26 cellular contexts compared by ENCODE assay signal in the genomic region with DNA sequence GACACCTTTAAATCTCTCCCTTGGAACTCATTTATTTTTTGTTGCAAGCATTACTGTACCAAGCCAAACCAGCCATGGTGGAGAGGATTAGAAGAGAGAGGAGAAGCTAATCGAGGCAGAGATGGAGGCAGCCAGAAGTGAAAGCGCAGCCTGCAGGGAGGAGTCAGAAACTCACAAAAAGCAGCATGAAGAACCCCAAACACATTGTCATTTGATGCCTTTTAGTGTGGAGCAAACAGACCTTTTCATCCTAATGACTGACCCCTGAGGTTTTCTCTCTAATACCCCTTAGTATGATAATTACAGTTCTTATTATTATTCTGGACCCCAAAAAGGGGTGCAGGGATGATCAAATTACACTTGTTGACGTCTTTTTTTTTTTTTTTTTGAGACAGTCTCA.
DNase-seq lines count a peak whose midpoint lies in the region; TF ChIP-seq lines count a peak whose summit lies in the region.
"Had no signal": no experiment of that assay in that cellular context is flagged by ENCODE, and none has a peak within 500 bp of the region (broad histone marks: within the 10 kb centered on the region; RNA-seq: fewer than 3 reads in every experiment).

No MANE protein-coding gene starts in this region.

- H3K4me3 ChIP-seq in HUES48 (ENCODE audit: low read depth, low read length) (peak overlapping the region; percentile 18; the same call in 1 of the 2 replicates), neural progenitor cell (peak overlapping the region; percentile 40), esophagus squamous epithelium (no peak overlapping the region), breast epithelium (no peak overlapping the region)
- H3K4me3 ChIP-seq: body of pancreas, HAP-1, K562, psoas muscle, sigmoid colon, thyroid gland had no signal

- no peak overlapping the region for H3K9ac ChIP-seq in HUES48 (ENCODE audit: low read depth, low read length)
- no peak overlapping the region for H3K9ac ChIP-seq in neural progenitor cell

- no peaks in the 10 kb centered on the region for H3K9me3 ChIP-seq in HUES48 (ENCODE audit: control insufficient read depth, insufficient read depth, low read length)
- no peaks in the 10 kb centered on the region for H3K9me3 ChIP-seq in neural progenitor cell (ENCODE audit: low read depth)
- H3K9me3 ChIP-seq in esophagus squamous epithelium, result no peaks in the 10 kb centered on the region
- no peaks in the 10 kb centered on the region for H3K9me3 ChIP-seq in breast epithelium
- H3K9me3 ChIP-seq: BE2C, body of pancreas, HAP-1, psoas muscle, sigmoid colon, thyroid gland had no signal

- no peaks in the 10 kb centered on the region for H3K36me3 ChIP-seq in HUES48 (ENCODE audit: control insufficient read depth, insufficient read depth, low read length)
- H3K36me3 ChIP-seq in neural progenitor cell, result no peaks in the 10 kb centered on the region
- H3K36me3 ChIP-seq in esophagus squamous epithelium, result no peaks in the 10 kb centered on the region
- no peaks in the 10 kb centered on the region for H3K36me3 ChIP-seq in breast epithelium
- H3K36me3 ChIP-seq: BE2C, HAP-1, sigmoid colon, thyroid gland had no signal

- TF ChIP-seq CTCF in endothelial cell (IDR thresholded peaks at IDR 0.05; ENCODE audit: unreplicated experiment), result no peak
- no peak for TF ChIP-seq CTCF in neural progenitor cell (IDR thresholded peaks at IDR 0.05)
- TF ChIP-seq CTCF in esophagus squamous epithelium (IDR thresholded peaks at IDR 0.05), result no peak
- no peak for TF ChIP-seq CTCF in breast epithelium (IDR thresholded peaks at IDR 0.05)

- peak overlapping the region; percentile 76 for H3K4me2 ChIP-seq in neural progenitor cell

- intact Hi-C loops in esophagus squamous epithelium (cut with DNase I), result no loop called here
- intact Hi-C loops in breast epithelium (cut with DNase I; ENCODE audit: low total_unique reads), result no loop called here

- TF ChIP-seq POLR2A in esophagus squamous epithelium (IDR thresholded peaks at IDR 0.05) (no peak), breast epithelium (IDR thresholded peaks at IDR 0.05) (no peak)

- H3K9me3 Mint-ChIP-seq in endothelial cell (ENCODE audit: unreplicated experiment), result no peaks in the 10 kb centered on the region
- H3K9me3 Mint-ChIP-seq in neural progenitor cell, result no peaks in the 10 kb centered on the region
- H3K9me3 Mint-ChIP-seq: activated CD8-positive, alpha-beta T cell treated with anti-CD3 and anti-CD28 coated beads for 36 hours; activated naive CD4-positive, alpha-beta T cell treated with anti-CD3 and anti-CD28 coated beads for 36 hours; CD8-positive, alpha-beta T cell; naive B cell had no signal

- H3K27ac ChIP-seq in HUES48 (ENCODE audit: low read depth, low read length) (peak overlapping the region; percentile 93), neural progenitor cell (peak overlapping the region; percentile 89), esophagus squamous epithelium (no peak overlapping the region), breast epithelium (no peak overlapping the region)
- H3K27ac ChIP-seq: psoas muscle, sigmoid colon, thyroid gland had no signal

- H3K4me1 ChIP-seq in HUES48 (ENCODE audit: control insufficient read depth, insufficient read depth, low read length) (peaks cover 49% of the 10 kb centered on the region), neural progenitor cell (peaks cover 91% of the 10 kb centered on the region), esophagus squamous epithelium (peaks cover 0 to 36% (median 11%) of the 10 kb centered on the region in 3 donors), breast epithelium (no peaks in the 10 kb centered on the region)
- H3K4me1 ChIP-seq: BE2C had no signal

- H3K27me3 Mint-ChIP-seq in endothelial cell (ENCODE audit: unreplicated experiment) (peaks cover 3% of the 10 kb centered on the region), neural progenitor cell (ENCODE audit: insufficient read depth, low read depth) (peaks cover 4% of the 10 kb centered on the region)

- no peak overlapping the region for H2AFZ ChIP-seq in neural progenitor cell (replicated peaks)

- H3K4me3 Mint-ChIP-seq in endothelial cell (ENCODE audit: unreplicated experiment) (no peak overlapping the region), neural progenitor cell (no peak overlapping the region)
- H3K4me3 Mint-ChIP-seq: activated CD8-positive, alpha-beta T cell treated with anti-CD3 and anti-CD28 coated beads for 36 hours; activated naive CD4-positive, alpha-beta T cell treated with anti-CD3 and anti-CD28 coated beads for 36 hours; CD8-positive, alpha-beta T cell; naive B cell had no signal

- H3K4me1 Mint-ChIP-seq in endothelial cell (ENCODE audit: unreplicated experiment), result peaks cover 41% of the 10 kb centered on the region
- H3K4me1 Mint-ChIP-seq in neural progenitor cell, result peaks cover 54% of the 10 kb centered on the region
- H3K4me1 Mint-ChIP-seq: naive B cell had no signal

- no peaks in the 10 kb centered on the region for H3K36me3 Mint-ChIP-seq in endothelial cell (ENCODE audit: low read depth, unreplicated experiment)
- peaks cover 18% of the 10 kb centered on the region for H3K36me3 Mint-ChIP-seq in neural progenitor cell
- H3K36me3 Mint-ChIP-seq: CD8-positive, alpha-beta T cell; naive B cell had no signal

- H3K27me3 ChIP-seq in HUES48 (ENCODE audit: control insufficient read depth, insufficient read depth, low read length), result no peaks in the 10 kb centered on the region
- H3K27me3 ChIP-seq in neural progenitor cell, result no peaks in the 10 kb centered on the region
- H3K27me3 ChIP-seq in esophagus squamous epithelium, result no peaks in the 10 kb centered on the region
- no peaks in the 10 kb centered on the region for H3K27me3 ChIP-seq in breast epithelium
- H3K27me3 ChIP-seq: BE2C, body of pancreas, sigmoid colon, thyroid gland had no signal

- WGBS in esophagus squamous epithelium, 2 donors, result 76 to 83% methylated on average over 3 of the region's 3 CpGs

- H4K20me1 ChIP-seq in neural progenitor cell (ENCODE audit: low read depth), result peaks cover 4% of the 10 kb centered on the region

- H3K79me2 ChIP-seq in neural progenitor cell (ENCODE audit: low read depth), result no peaks in the 10 kb centered on the region

- DNase-seq in NCI-H69 (lab: John Stamatoyannopoulos, UW), result peak; percentile 86
- DNase-seq in endothelial cell (ENCODE audit: low spot score), result no peak
- DNase-seq in neural progenitor cell (ENCODE audit: low spot score), result peak; percentile 74
- no peak for DNase-seq in esophagus squamous epithelium (lab: John Stamatoyannopoulos, UW)
- no peak for DNase-seq in activated CD8-positive, alpha-beta memory T cell treated with anti-CD3 and anti-CD28 coated beads, Interleukin-2, amount 50 U/mL, for 4 hours
- DNase-seq in breast epithelium (ENCODE audit: low spot score in 2 of 2), result no peak
- DNase-seq: ACHN; activated CD8-positive, alpha-beta T cell treated with anti-CD3 and anti-CD28 coated beads for 36 hours; activated naive CD4-positive, alpha-beta T cell treated with anti-CD3 and anti-CD28 coated beads for 36 hours; BE2C; body of pancreas; CD8-positive, alpha-beta T cell; DMS153; kidney; midbrain; naive B cell; NCI-H187 treated with DMSO at 0.1 percent for 48 hours; NK-92 treated with Interleukin-12 subunit alpha and Interleukin-12 subunit beta, amount 100 ng/mL, for 24 hours; PC-3; psoas muscle; sigmoid colon; stimulated activated CD4-positive, alpha-beta T cell treated with anti-CD3 and anti-CD28 coated beads, Interleukin-4, amount 100 ng/mL, for 24 hours; thyroid gland had no signal

- peak overlapping the region; percentile 20 for H3K27ac Mint-ChIP-seq in endothelial cell (ENCODE audit: unreplicated experiment)
- peak overlapping the region; percentile 50 for H3K27ac Mint-ChIP-seq in neural progenitor cell
- H3K27ac Mint-ChIP-seq: activated CD8-positive, alpha-beta T cell treated with anti-CD3 and anti-CD28 coated beads for 36 hours; activated naive CD4-positive, alpha-beta T cell treated with anti-CD3 and anti-CD28 coated beads for 36 hours; CD8-positive, alpha-beta T cell; naive B cell had no signal

- peaks cover 64% of the 10 kb centered on the region for H3F3A ChIP-seq in neural progenitor cell (ENCODE audit: low read depth)

Comparison
In these comparisons a context has a peak if more than half of its experiments do, and no peak if none do; other contexts are left out.
1. H3K27ac ChIP-seq: peak in HUES48 (single experiment) and neural progenitor cell (single experiment); none in esophagus squamous epithelium (0 of 4) and breast epithelium (0 of 2).
2. H3K4me3 ChIP-seq: peak in HUES48 (single experiment) and neural progenitor cell (single experiment); none in esophagus squamous epithelium (0 of 4) and breast epithelium (0 of 3).
3. DNase-seq: peak in NCI-H69 (single experiment) and neural progenitor cell (single experiment); none in endothelial cell (single experiment), esophagus squamous epithelium (single experiment), activated CD8-positive, alpha-beta memory T cell treated with anti-CD3 and anti-CD28 coated beads, Interleukin-2, amount 50 U/mL, for 4 hours (single experiment) and breast epithelium (0 of 2).